13 cellular contexts compared by ENCODE assay signal in the genomic region with DNA sequence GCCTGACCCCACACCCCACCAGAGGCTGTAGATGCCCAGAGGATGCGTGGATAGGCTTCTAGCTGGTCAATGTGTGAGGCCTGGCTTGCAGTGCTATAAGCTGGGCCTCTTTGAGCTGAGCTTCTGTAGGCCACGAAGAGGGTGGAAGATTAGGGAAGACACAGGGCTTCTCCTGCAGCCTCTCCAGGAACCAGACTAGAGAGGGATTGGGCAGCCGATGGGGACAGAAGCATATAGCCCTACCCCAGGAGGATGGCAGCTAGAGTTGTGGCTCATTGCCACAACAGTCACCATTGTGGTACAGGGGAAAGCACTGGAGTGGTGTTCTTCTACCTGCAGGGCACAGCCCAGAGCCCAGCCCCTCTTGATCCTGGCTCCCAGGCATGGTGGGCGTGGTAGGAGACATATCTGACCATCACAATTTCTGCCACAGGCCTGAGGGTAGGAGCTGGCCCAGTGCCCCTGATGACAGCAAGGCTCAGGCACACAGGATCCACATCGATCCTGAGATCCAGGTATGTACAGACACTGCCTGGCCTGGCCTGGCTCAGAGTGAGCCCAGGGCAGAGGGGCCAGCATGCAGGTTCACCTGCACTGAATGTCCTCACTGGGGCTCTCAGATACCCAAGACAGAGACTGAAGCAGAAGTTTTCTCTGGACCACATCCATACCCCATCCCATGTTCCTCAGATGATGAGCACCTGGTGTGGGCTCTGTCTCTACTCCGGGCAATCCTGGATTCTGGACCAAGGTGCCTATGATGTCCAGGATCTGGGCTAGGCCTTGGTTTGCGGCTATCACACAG. TPM values are rescaled to one million over a fixed set of nuclear protein-coding genes. Genes with fewer than 3 reads are reported as not detected.
DNase-seq lines count a peak whose midpoint lies in the region; ATAC-seq, FAIRE-seq and TF ChIP-seq lines count a peak whose summit lies in the region.
"Had no signal": no experiment of that assay in that cellular context is flagged by ENCODE, and none has a peak within 500 bp of the region (broad histone marks: within the 10 kb centered on the region; RNA-seq: fewer than 3 reads in every experiment).

No MANE protein-coding gene starts in this region.

- H3K27ac Mint-ChIP-seq in stimulated activated effector memory CD8-positive, alpha-beta T cell treated with anti-CD3 and anti-CD28 coated beads, Interleukin-12 subunit alpha, Interleukin-12 subunit beta, amount 100 ng/mL, for 72 hours = peak overlapping the region; percentile 20
- no peak overlapping the region for H3K27ac Mint-ChIP-seq in GM23338
- H3K27ac Mint-ChIP-seq: naive B cell had no signal

- H3K27ac ChIP-seq in mesenchymal stem cell (ENCODE audit: low read length, poor library complexity, severe bottlenecking) (peak overlapping the region; percentile 48), GM23338 (ENCODE audit: low read depth) (no peak overlapping the region)

- H2BK15ac ChIP-seq in mesenchymal stem cell (ENCODE audit: low read depth, poor library complexity, severe bottlenecking) = no peak overlapping the region

- no peak overlapping the region for H3K4me3 ChIP-seq in bronchial epithelial cell (ENCODE audit: low read depth, low read length)
- no peak overlapping the region for H3K4me3 ChIP-seq in mesenchymal stem cell (ENCODE audit: insufficient read depth in 1 of 2, low read depth in 1 of 2, low read length in 2 of 2)
- H3K4me3 ChIP-seq in GM23338 = no peak overlapping the region

- H3K4ac ChIP-seq in mesenchymal stem cell (ENCODE audit: low read depth in 1 of 2, low read length in 2 of 2) = peak overlapping the region; percentile 2 to 37

- WGBS in mesenchymal stem cell = 79% methylated on average over 7 of the region's 7 CpGs

- H2AFZ ChIP-seq in mesenchymal stem cell (ENCODE audit: low read depth, low read length) = no peak overlapping the region
- no peak overlapping the region for H2AFZ ChIP-seq in GM23338

- H2AK5ac ChIP-seq in mesenchymal stem cell (ENCODE audit: low read length, severe bottlenecking) = peak overlapping the region; percentile 13

- no peak overlapping the region for H4K8ac ChIP-seq in mesenchymal stem cell (ENCODE audit: low read length)

- H3K27me3 ChIP-seq in bronchial epithelial cell (ENCODE audit: control insufficient read depth, insufficient read depth, low read length) = no peaks in the 10 kb centered on the region
- no peaks in the 10 kb centered on the region for H3K27me3 ChIP-seq in mesenchymal stem cell (ENCODE audit: control insufficient read depth in 1 of 2, insufficient read depth in 1 of 2, low read length in 2 of 2)
- H3K27me3 ChIP-seq in GM23338 (ENCODE audit: insufficient read depth) = no peaks in the 10 kb centered on the region

- H2BK12ac ChIP-seq in mesenchymal stem cell (ENCODE audit: low read length in 2 of 2) = peak overlapping the region in 1 of 2 experiments; percentile 60

- no peak for TF ChIP-seq CTCF in bronchial epithelial cell (IDR thresholded peaks at IDR 0.05; ENCODE audit: insufficient read depth, low read length, severe bottlenecking)
- no peak for TF ChIP-seq CTCF in GM23338 (conservative IDR thresholded peaks at IDR 0.05; ENCODE audit: low read depth in 2 of 2)

- H2BK5ac ChIP-seq in mesenchymal stem cell (ENCODE audit: low read depth, low read length, poor library complexity, severe bottlenecking) = peak overlapping the region; percentile 40

- H3K4me2 ChIP-seq in mesenchymal stem cell (ENCODE audit: low read length, poor library complexity, severe bottlenecking) (no peak overlapping the region), GM23338 (no peak overlapping the region)

- peak overlapping the region; percentile 88 for H3K9ac ChIP-seq in mesenchymal stem cell (ENCODE audit: low read length)

- no peak overlapping the region for H2BK120ac ChIP-seq in mesenchymal stem cell (ENCODE audit: low read depth, low read length)

- H3K4me1 ChIP-seq in mesenchymal stem cell (ENCODE audit: control insufficient read depth, insufficient read depth, low read depth, low read length) (peaks cover 72% of the 10 kb centered on the region), GM23338 (ENCODE audit: insufficient read depth) (no peaks in the 10 kb centered on the region)

- DNase-seq in M059J (ENCODE audit: low read depth) (peak; percentile 65), bronchial epithelial cell (ENCODE audit: low read depth) (no peak), mesenchymal stem cell (no peak), GM23338 (ENCODE audit: low spot score) (no peak), AML-193 (lab: John Stamatoyannopoulos, UW) (no peak)
- peak in 1 of 2 donors; percentile 38 for DNase-seq in stimulated activated effector memory CD8-positive, alpha-beta T cell treated with anti-CD3 and anti-CD28 coated beads, Interleukin-12 subunit alpha, Interleukin-12 subunit beta, amount 100 ng/mL, for 72 hours (ENCODE audit: low spot score in 2 of 2)
- DNase-seq: activated T-cell treated with anti-CD3 and anti-CD28 coated beads for 4 hours; naive B cell; NCI-H1694; stimulated activated CD4-positive, alpha-beta T cell treated with anti-CD3 and anti-CD28 coated beads, Interleukin-2, amount 100 ng/mL, for 48 hours; T-helper 9 cell had no signal

- FAIRE-seq in bronchial epithelial cell (lab: Jason Lieb, UNC) = peak; percentile 76

- no peak for ATAC-seq in stimulated activated effector memory CD8-positive, alpha-beta T cell treated with anti-CD3 and anti-CD28 coated beads, Interleukin-12 subunit alpha, Interleukin-12 subunit beta, amount 100 ng/mL, for 72 hours
- ATAC-seq in GM23338 (no peak), esophagus mucosa (no peak), GM21390 (IDR thresholded peaks at IDR 0.05; ENCODE audit: unreplicated experiment) (no peak)

- no peaks in the 10 kb centered on the region for H3K9me2 ChIP-seq in GM23338 (ENCODE audit: insufficient read depth)

- H3F3A ChIP-seq in GM23338 (replicated peaks; ENCODE audit: low read depth) = no peaks in the 10 kb centered on the region

- peak overlapping the region; percentile 14 for H4K91ac ChIP-seq in mesenchymal stem cell (ENCODE audit: low read length)

- peaks cover 43% of the 10 kb centered on the region for H3K4me1 Mint-ChIP-seq in stimulated activated effector memory CD8-positive, alpha-beta T cell treated with anti-CD3 and anti-CD28 coated beads, Interleukin-12 subunit alpha, Interleukin-12 subunit beta, amount 100 ng/mL, for 72 hours
- H3K4me1 Mint-ChIP-seq in GM23338 = no peaks in the 10 kb centered on the region

- H3K27me3 Mint-ChIP-seq in GM23338 (ENCODE audit: insufficient read depth, low read depth, poor library complexity) = peaks cover 9% of the 10 kb centered on the region

- no peaks in the 10 kb centered on the region for H3K9me3 Mint-ChIP-seq in stimulated activated effector memory CD8-positive, alpha-beta T cell treated with anti-CD3 and anti-CD28 coated beads, Interleukin-12 subunit alpha, Interleukin-12 subunit beta, amount 100 ng/mL, for 72 hours
- no peaks in the 10 kb centered on the region for H3K9me3 Mint-ChIP-seq in GM23338
- H3K9me3 Mint-ChIP-seq: naive B cell had no signal

- H3K9me3 ChIP-seq in mesenchymal stem cell (ENCODE audit: control insufficient read depth, low read length) = no peaks in the 10 kb centered on the region

- no peaks in the 10 kb centered on the region for H3K79me2 ChIP-seq in GM23338 (replicated peaks; ENCODE audit: insufficient read depth)

- H3K79me1 ChIP-seq in mesenchymal stem cell (replicated peaks; ENCODE audit: low read length, poor library complexity, severe bottlenecking) = peaks cover 35% of the 10 kb centered on the region

- H3K36me3 ChIP-seq in bronchial epithelial cell (ENCODE audit: control insufficient read depth, insufficient read depth, low read length) (peaks cover 18% of the 10 kb centered on the region), mesenchymal stem cell (ENCODE audit: control insufficient read depth in 1 of 2, insufficient read depth in 2 of 2, low read depth in 1 of 2, low read length in 2 of 2) (peaks cover 63 to 73% of the 10 kb centered on the region in 2 experiments), GM23338 (ENCODE audit: insufficient read depth) (no peaks in the 10 kb centered on the region)

- peak overlapping the region; percentile 48 to 82 for H3K18ac ChIP-seq in mesenchymal stem cell (ENCODE audit: low read depth in 1 of 2, low read length in 2 of 2)

- H3K36me3 Mint-ChIP-seq in stimulated activated effector memory CD8-positive, alpha-beta T cell treated with anti-CD3 and anti-CD28 coated beads, Interleukin-12 subunit alpha, Interleukin-12 subunit beta, amount 100 ng/mL, for 72 hours = no peaks in the 10 kb centered on the region
- no peaks in the 10 kb centered on the region for H3K36me3 Mint-ChIP-seq in GM23338 (ENCODE audit: low read depth)
- H3K36me3 Mint-ChIP-seq: naive B cell had no signal

- H3K14ac ChIP-seq in mesenchymal stem cell (ENCODE audit: low read length in 2 of 2) = no peak overlapping the region

- H4K20me1 ChIP-seq in GM23338 (replicated peaks; ENCODE audit: insufficient read depth) = no peaks in the 10 kb centered on the region

- peak overlapping the region in 1 of 2 experiments; percentile 34 for H3K23ac ChIP-seq in mesenchymal stem cell (ENCODE audit: low read length in 2 of 2)

- no peak overlapping the region for H3K4me3 Mint-ChIP-seq in stimulated activated effector memory CD8-positive, alpha-beta T cell treated with anti-CD3 and anti-CD28 coated beads, Interleukin-12 subunit alpha, Interleukin-12 subunit beta, amount 100 ng/mL, for 72 hours
- H3K4me3 Mint-ChIP-seq in GM23338 = no peak overlapping the region
- H3K4me3 Mint-ChIP-seq: naive B cell had no signal

RNA-seq across cellular contexts. Expression of gene PDLIM4, which starts 8.7 kb away (rescaled TPM):
- 11.7 and 25.0 TPM in 2 replicates for total RNA-seq in M059J (2014; rRNA removed; shearing (Covaris generic))
- total RNA-seq in bronchial epithelial cell (12.9 and 18.8 TPM in 2 replicates), esophagus mucosa (26.9 TPM)
- 33.9 TPM for polyA plus RNA-seq in mesenchymal stem cell (2013, experiment 1 of 2)
- 34.0 TPM for polyA plus RNA-seq in mesenchymal stem cell (2013, experiment 2 of 2)
- total RNA-seq in GM23338 (2014; rRNA removed; shearing (Covaris generic)) = 17.4 and 31.8 TPM in 2 replicates
- 25.2 and 28.0 TPM in 2 replicates for polyA plus RNA-seq in GM23338 (2016; fragmentation: Nextera tagmentation; extraction: Ambion mirVana)

RNA-seq across cellular contexts. Expression of gene SLC22A4, which starts 28.0 kb away (rescaled TPM):
- total RNA-seq in M059J (2014; rRNA removed; shearing (Covaris generic)) = 6.3 and 7.5 TPM in 2 replicates
- total RNA-seq in bronchial epithelial cell (0.13 and 0.26 TPM in 2 replicates), esophagus mucosa (0.28 TPM)
- polyA plus RNA-seq in mesenchymal stem cell (2013, experiment 1 of 2) = 1.8 TPM
- polyA plus RNA-seq in mesenchymal stem cell (2013, experiment 2 of 2) = 1.9 TPM
- total RNA-seq in GM23338 (2014; rRNA removed; shearing (Covaris generic)) = 0.28 and 0.78 TPM in 2 replicates
- polyA plus RNA-seq in GM23338 (2016; fragmentation: Nextera tagmentation; extraction: Ambion mirVana) = 0.12 and 0.40 TPM in 2 replicates

RNA-seq across cellular contexts. Expression of gene P4HA2, which starts 38.6 kb away (rescaled TPM):
- total RNA-seq in M059J (2014; rRNA removed; shearing (Covaris generic)) = 99.6 and 133 TPM in 2 replicates
- 174 and 190 TPM in 2 replicates for total RNA-seq in bronchial epithelial cell
- 110 TPM for polyA plus RNA-seq in mesenchymal stem cell (2013, experiment 1 of 2)
- polyA plus RNA-seq in mesenchymal stem cell (2013, experiment 2 of 2) = 108 TPM
- total RNA-seq in GM23338 (2014; rRNA removed; shearing (Covaris generic)) = 8.0 and 10.3 TPM in 2 replicates
- polyA plus RNA-seq in GM23338 (2016; fragmentation: Nextera tagmentation; extraction: Ambion mirVana) = 5.9 and 8.1 TPM in 2 replicates
- 19.0 TPM for total RNA-seq in esophagus mucosa
